Comparison of ENCODE assay signal across 34 cellular contexts in genomic region chr20:16143596-16143995, GRCh38.
"Had no signal": no experiment of that assay in that cellular context is flagged by ENCODE, and none has a peak within 500 bp of the region (broad histone marks: within the 10 kb centered on the region; RNA-seq: fewer than 3 reads in every experiment).

No MANE protein-coding gene starts in this region.

- H3K4me3 ChIP-seq: adrenal gland, ascending aorta, cardiac muscle cell had no signal

- DNase-seq: activated B cell treated with CpG ODN at 0.5 μM for 24 hours; activated CD4-positive, alpha-beta memory T cell treated with anti-CD3 and anti-CD28 coated beads for 36 hours; activated CD4-positive, alpha-beta T cell treated with anti-CD3 and anti-CD28 coated beads for 4 hours; activated CD4-positive, alpha-beta T cell treated with anti-CD3 and anti-CD28 coated beads, Interleukin-2, amount 10 ng/mL, durations not matched to agents 7 days and 5 days; activated CD4-positive, CD25-positive, alpha-beta regulatory T cell treated with anti-CD3 and anti-CD28 coated beads, Interleukin-2, amount 50 U/mL, for 72 hours; activated CD8-positive, alpha-beta memory T cell treated with anti-CD3 and anti-CD28 coated beads, Interleukin-2, amount 50 U/mL, for 4 hours; activated CD8-positive, alpha-beta T cell treated with anti-CD3 and anti-CD28 coated beads for 36 hours; activated effector memory CD4-positive, alpha-beta T cell treated with anti-CD3 and anti-CD28 coated beads, Interleukin-2, amount 50 U/mL, for 16 hours; activated gamma-delta T cell treated with Interleukin-2 at 50 U/mL for 16 hours; activated naive CD4-positive, alpha-beta T cell; activated naive CD4-positive, alpha-beta T cell treated with anti-CD3 and anti-CD28 coated beads for 36 hours; activated naive CD4-positive, alpha-beta T cell treated with anti-CD3 and anti-CD28 coated beads, Interleukin-2, amount 50 U/mL, for 16 hours; activated naive CD8-positive, alpha-beta T cell treated with anti-CD3 and anti-CD28 coated beads for 36 hours; activated T-cell treated with anti-CD3 and anti-CD28 coated beads for 4 hours; activated T-cell treated with anti-CD3 and anti-CD28 coated beads, Interleukin-2, amount 50 U/mL, for 1 hour; activated T-cell treated with anti-CD3 and anti-CD28 coated beads, Interleukin-2, amount 50 U/mL, for 4 hours; activated T-cell treated with anti-CD3 and anti-CD28 coated beads, Interleukin-2, amount 50 U/mL, for 72 hours; adrenal gland; amniotic stem cell; caudate nucleus; cerebellar nuclear complex; T-helper 1 cell; T-helper 2 cell; T-helper 9 cell had no signal

- H3K9me3 ChIP-seq: adrenal gland, ascending aorta had no signal

- H3K36me3 ChIP-seq: adrenal gland, ascending aorta, cardiac muscle cell had no signal

- H3K9me3 Mint-ChIP-seq: activated CD4-positive, alpha-beta memory T cell treated with anti-CD3 and anti-CD28 coated beads for 36 hours; activated CD4-positive, alpha-beta T cell treated with anti-CD3 and anti-CD28 coated beads, Interleukin-2, amount 10 ng/mL, durations not matched to agents 7 days and 5 days; activated T-helper 1 cell treated with anti-CD3 and anti-CD28 coated beads, Interleukin-12 subunit alpha, Interleukin-12 subunit beta, Interleukin-2, Interleukin-4 antibody, amounts not matched to agents 30 ng/mL and 10 ng/mL and 1 ng/mL, durations not matched to agents 14 hours and 24 hours and 36 hours; activated T-helper 17 cell treated with anti-CD3 and anti-CD28 coated beads, Interleukin-2, amount 50 U/mL, for 72 hours; central memory CD8-positive, alpha-beta T cell had no signal

- H3K27ac Mint-ChIP-seq: activated B cell treated with CpG ODN at 0.5 μM for 24 hours; activated CD4-positive, alpha-beta memory T cell treated with anti-CD3 and anti-CD28 coated beads for 36 hours; activated CD4-positive, alpha-beta T cell treated with anti-CD3 and anti-CD28 coated beads, Interleukin-2, amount 10 ng/mL, durations not matched to agents 7 days and 5 days; activated CD8-positive, alpha-beta T cell treated with anti-CD3 and anti-CD28 coated beads for 36 hours; activated naive CD4-positive, alpha-beta T cell treated with anti-CD3 and anti-CD28 coated beads for 36 hours; activated naive CD4-positive, alpha-beta T cell treated with anti-CD3 and anti-CD28 coated beads, Interleukin-2, amount 50 U/mL, for 72 hours; activated naive CD8-positive, alpha-beta T cell treated with anti-CD3 and anti-CD28 coated beads for 36 hours; activated T-cell treated with anti-CD3 and anti-CD28 coated beads, Interleukin-2, amount 50 U/mL, for 72 hours; activated T-helper 1 cell treated with anti-CD3 and anti-CD28 coated beads, Interleukin-12 subunit alpha, Interleukin-12 subunit beta, Interleukin-2, Interleukin-4 antibody, amounts not matched to agents 30 ng/mL and 10 ng/mL and 1 ng/mL, durations not matched to agents 14 hours and 24 hours and 36 hours; activated T-helper 17 cell treated with anti-CD3 and anti-CD28 coated beads, Interleukin-2, amount 50 U/mL, for 72 hours; brain; T-helper 1 cell treated with Interleukin-12 subunit alpha and Interleukin-12 subunit beta and Interleukin-4 antibody, amounts not matched to agents 30 μg/mL and 1 μg/mL, for 36 hours; T-helper 2 cell treated with Interferon-gamma antibody and Interleukin-4, amounts not matched to agents 5 μg/mL and 100 μg/mL, for 36 hours had no signal

- H3K27me3 ChIP-seq: adrenal gland, ascending aorta, cardiac muscle cell had no signal

- H3K4me1 Mint-ChIP-seq: activated CD4-positive, alpha-beta T cell treated with anti-CD3 and anti-CD28 coated beads, Interleukin-2, amount 10 ng/mL, durations not matched to agents 7 days and 5 days; activated naive CD8-positive, alpha-beta T cell treated with anti-CD3 and anti-CD28 coated beads for 36 hours; activated T-helper 17 cell treated with anti-CD3 and anti-CD28 coated beads, Interleukin-2, amount 50 U/mL, for 72 hours; brain; central memory CD8-positive, alpha-beta T cell had no signal

- H3K27ac ChIP-seq: adrenal gland, ascending aorta, cardiac muscle cell, VCaP had no signal

- H3K27me3 Mint-ChIP-seq: activated B cell treated with CpG ODN at 0.5 μM for 24 hours; activated CD4-positive, alpha-beta memory T cell treated with anti-CD3 and anti-CD28 coated beads for 36 hours; activated CD4-positive, alpha-beta T cell treated with anti-CD3 and anti-CD28 coated beads, Interleukin-2, amount 10 ng/mL, durations not matched to agents 7 days and 5 days; activated CD8-positive, alpha-beta T cell treated with anti-CD3 and anti-CD28 coated beads for 36 hours; activated naive CD8-positive, alpha-beta T cell treated with anti-CD3 and anti-CD28 coated beads for 36 hours; activated T-helper 17 cell treated with anti-CD3 and anti-CD28 coated beads, Interleukin-2, amount 50 U/mL, for 72 hours; brain; central memory CD8-positive, alpha-beta T cell had no signal

- H3K36me3 Mint-ChIP-seq: activated CD4-positive, alpha-beta memory T cell treated with anti-CD3 and anti-CD28 coated beads for 36 hours; activated naive CD4-positive, alpha-beta T cell treated with anti-CD3 and anti-CD28 coated beads, Interleukin-2, amount 50 U/mL, for 72 hours; activated naive CD8-positive, alpha-beta T cell treated with anti-CD3 and anti-CD28 coated beads for 36 hours; brain had no signal

- H3K4me3 Mint-ChIP-seq: activated B cell treated with CpG ODN at 0.5 μM for 24 hours; activated CD4-positive, alpha-beta memory T cell treated with anti-CD3 and anti-CD28 coated beads for 36 hours; activated CD4-positive, alpha-beta T cell treated with anti-CD3 and anti-CD28 coated beads, Interleukin-2, amount 10 ng/mL, durations not matched to agents 7 days and 5 days; activated CD8-positive, alpha-beta T cell treated with anti-CD3 and anti-CD28 coated beads for 36 hours; activated naive CD4-positive, alpha-beta T cell treated with anti-CD3 and anti-CD28 coated beads for 36 hours; activated naive CD8-positive, alpha-beta T cell treated with anti-CD3 and anti-CD28 coated beads for 36 hours; activated T-cell treated with anti-CD3 and anti-CD28 coated beads, Interleukin-2, amount 50 U/mL, for 4 hours; activated T-cell treated with anti-CD3 and anti-CD28 coated beads, Interleukin-2, amount 50 U/mL, for 72 hours; activated T-helper 1 cell treated with anti-CD3 and anti-CD28 coated beads, Interleukin-12 subunit alpha, Interleukin-12 subunit beta, Interleukin-2, Interleukin-4 antibody, amounts not matched to agents 30 ng/mL and 10 ng/mL and 1 ng/mL, durations not matched to agents 14 hours and 24 hours and 36 hours; activated T-helper 17 cell treated with anti-CD3 and anti-CD28 coated beads, Interleukin-2, amount 50 U/mL, for 72 hours; brain; central memory CD8-positive, alpha-beta T cell; T-helper 1 cell treated with Interleukin-12 subunit alpha and Interleukin-12 subunit beta and Interleukin-4 antibody, amounts not matched to agents 30 μg/mL and 1 μg/mL, for 36 hours; T-helper 2 cell treated with Interferon-gamma antibody and Interleukin-4, amounts not matched to agents 5 μg/mL and 100 μg/mL, for 36 hours had no signal

- ATAC-seq: activated CD8-positive, alpha-beta T cell treated with anti-CD3 and anti-CD28 coated beads for 36 hours; activated naive CD4-positive, alpha-beta T cell treated with anti-CD3 and anti-CD28 coated beads, Interleukin-2, amount 50 U/mL, for 72 hours; activated T-cell treated with anti-CD3 and anti-CD28 coated beads, Interleukin-2, amount 50 U/mL, for 4 hours; activated T-cell treated with anti-CD3 and anti-CD28 coated beads, Interleukin-2, amount 50 U/mL, for 72 hours; activated T-helper 17 cell treated with anti-CD3 and anti-CD28 coated beads, Interleukin-2, amount 50 U/mL, for 72 hours had no signal

- H3K4me1 ChIP-seq: adrenal gland, ascending aorta had no signal
